8 cellular contexts compared by ENCODE assay signal in the genomic region with DNA sequence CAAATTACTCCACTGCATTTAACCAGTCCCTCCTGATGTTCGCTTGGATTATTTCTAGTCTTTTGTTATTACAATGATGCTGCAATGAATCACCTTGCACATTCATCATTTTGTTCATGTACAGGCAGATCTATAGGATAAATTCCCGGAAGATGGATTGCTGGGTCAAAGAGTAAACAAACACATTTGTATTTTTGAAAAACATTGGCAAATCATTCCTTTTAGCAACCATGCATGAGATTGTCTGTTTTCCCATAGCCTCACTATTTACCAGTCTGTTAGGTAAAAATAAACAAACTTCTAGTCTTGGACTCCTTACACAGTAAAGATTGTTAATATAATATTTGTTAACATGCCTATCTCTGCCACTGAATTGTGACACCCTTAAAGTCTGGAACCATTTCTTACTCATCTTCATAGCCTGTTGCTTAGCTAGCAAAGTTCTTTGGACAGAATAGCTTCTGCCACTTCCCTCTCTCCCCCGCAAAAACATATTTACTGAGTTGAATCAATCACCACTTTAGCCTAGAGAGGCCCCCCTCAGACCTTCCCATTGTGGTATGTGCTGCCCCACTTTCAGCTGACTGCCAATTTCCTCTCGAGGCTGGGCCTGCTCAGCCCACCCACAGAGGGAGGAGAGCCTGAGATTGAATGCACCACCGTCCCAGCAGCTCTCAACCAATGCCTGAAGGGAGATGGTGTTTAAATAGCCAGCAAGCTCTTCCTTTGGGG.
DNase-seq lines count a peak whose midpoint lies in the region; ATAC-seq and TF ChIP-seq lines count a peak whose summit lies in the region.

No MANE protein-coding gene starts in this region.

- H3K36me3 Mint-ChIP-seq in activated CD8-positive, alpha-beta T cell treated with anti-CD3 and anti-CD28 coated beads for 36 hours (ENCODE audit: low read depth), result no peaks in the 10 kb centered on the region

- H3K4me1 ChIP-seq in right atrium auricular region, result peaks cover 0 to 11% of the 10 kb centered on the region in 2 donors

- intact Hi-C loops in activated CD8-positive, alpha-beta T cell treated with anti-CD3 and anti-CD28 coated beads for 36 hours (cut with micrococcal nuclease), result no loop called here

- H3K9me3 Mint-ChIP-seq in activated CD8-positive, alpha-beta T cell treated with anti-CD3 and anti-CD28 coated beads for 36 hours, result no peaks in the 10 kb centered on the region

- TF ChIP-seq CTCF in activated CD8-positive, alpha-beta T cell treated with anti-CD3 and anti-CD28 coated beads for 36 hours (IDR thresholded peaks at IDR 0.05), result no peak
- TF ChIP-seq CTCF in right atrium auricular region (IDR thresholded peaks at IDR 0.05), result no peak

- peaks cover 0 to 7% of the 10 kb centered on the region in 2 donors for H3K9me3 ChIP-seq in right atrium auricular region

- POLR2A ChIA-PET in activated CD8-positive, alpha-beta T cell treated with anti-CD3 and anti-CD28 coated beads for 36 hours (lab: Charles Lee), result interaction anchor here (1.7 kb wide), 1 partner anchor 60 kb away, joined by 5 read pairs; no protein-coding TSS in a partner anchor

- CTCF ChIA-PET in activated CD8-positive, alpha-beta T cell treated with anti-CD3 and anti-CD28 coated beads for 36 hours (lab: Charles Lee), result interaction anchor here (0.6 to 1.6 kb wide), 3 partner anchors 60 to 482 kb away, joined by 3 to 10 read pairs (median 3); no protein-coding TSS in a partner anchor

- H3K36me3 ChIP-seq in H7 (replicated peaks; ENCODE audit: control insufficient read depth, insufficient read depth, low read length), result no peaks in the 10 kb centered on the region
- H3K36me3 ChIP-seq in right atrium auricular region, result no peaks in the 10 kb centered on the region

- ATAC-seq in activated CD8-positive, alpha-beta T cell treated with anti-CD3 and anti-CD28 coated beads for 36 hours, result peak; percentile 88
- no peak for ATAC-seq in GM18867 (IDR thresholded peaks at IDR 0.05; ENCODE audit: unreplicated experiment)

- no peak overlapping the region for H3K4me3 ChIP-seq in H7 (ENCODE audit: insufficient read depth, low read depth, low read length)
- H3K4me3 ChIP-seq in right atrium auricular region, result no peak overlapping the region

- H3K27ac Mint-ChIP-seq in activated CD8-positive, alpha-beta T cell treated with anti-CD3 and anti-CD28 coated beads for 36 hours, result peak overlapping the region; percentile 25

- DNase-seq in A172 (ENCODE audit: low spot score), result peak; percentile 83
- peak; percentile 57 for DNase-seq in H7
- DNase-seq in activated CD8-positive, alpha-beta T cell treated with anti-CD3 and anti-CD28 coated beads for 36 hours, result peak; percentile 67
- peak; percentile 62 for DNase-seq in iPS-NIHi7 (ENCODE audit: extremely low spot score)
- DNase-seq in ecto neural progenitor cell (ENCODE audit: low spot score), result no peak
- no peak for DNase-seq in right atrium auricular region (ENCODE audit: low spot score)
- no peak for DNase-seq in globus pallidus (ENCODE audit: low spot score)

- H3K4me1 Mint-ChIP-seq in activated CD8-positive, alpha-beta T cell treated with anti-CD3 and anti-CD28 coated beads for 36 hours (ENCODE audit: low read depth), result peaks cover 14% of the 10 kb centered on the region

- H3K27ac ChIP-seq in right atrium auricular region, result no peak overlapping the region

- H3K27me3 ChIP-seq in H7 (ENCODE audit: control insufficient read depth, insufficient read depth, low read length) (no peaks in the 10 kb centered on the region), right atrium auricular region (no peaks in the 10 kb centered on the region)

- no peak overlapping the region for H3K4me3 Mint-ChIP-seq in activated CD8-positive, alpha-beta T cell treated with anti-CD3 and anti-CD28 coated beads for 36 hours

- H3K27me3 Mint-ChIP-seq in activated CD8-positive, alpha-beta T cell treated with anti-CD3 and anti-CD28 coated beads for 36 hours, result no peaks in the 10 kb centered on the region

Comparison
In these comparisons a context has a peak if more than half of its experiments do, and no peak if none do; other contexts are left out.
1. DNase-seq: peak in A172 (single experiment), H7 (single experiment), activated CD8-positive, alpha-beta T cell treated with anti-CD3 and anti-CD28 coated beads for 36 hours (single experiment) and iPS-NIHi7 (single experiment); none in ecto neural progenitor cell (single experiment), right atrium auricular region (single experiment) and globus pallidus (single experiment).